21 cellular contexts compared by ENCODE assay signal in the genomic region with DNA sequence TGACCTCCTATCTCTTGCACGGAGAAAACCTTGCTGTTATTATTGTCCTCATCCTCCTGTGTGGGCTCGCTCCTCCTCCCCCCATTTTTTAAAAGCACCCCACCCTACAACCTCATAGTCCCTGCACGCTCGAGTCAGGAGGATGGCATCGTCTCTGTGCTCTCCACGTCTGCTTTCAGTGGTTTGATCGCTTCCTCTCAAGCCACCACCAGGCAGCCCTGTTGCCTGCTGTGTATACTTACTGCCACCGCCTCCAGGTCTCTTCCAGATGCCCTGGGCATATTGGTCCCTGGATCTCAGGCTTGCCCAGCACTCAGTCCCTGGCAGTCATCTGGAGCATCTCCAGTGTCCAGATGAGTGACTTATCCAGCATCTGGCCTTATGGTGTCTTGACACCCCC. TPM values are rescaled to one million over a fixed set of nuclear protein-coding genes. Genes with fewer than 3 reads are reported as not detected.
DNase-seq lines count a peak whose midpoint lies in the region; ATAC-seq, FAIRE-seq and TF ChIP-seq lines count a peak whose summit lies in the region.
"Had no signal": no experiment of that assay in that cellular context is flagged by ENCODE, and none has a peak within 500 bp of the region (broad histone marks: within the 10 kb centered on the region; RNA-seq: fewer than 3 reads in every experiment).

No MANE protein-coding gene starts in this region.

- no peak for TF ChIP-seq EP300 in A549 (IDR thresholded peaks at IDR 0.05)

- WGBS in A549 (ENCODE audit: missing lambda C conversion rate), result 93% methylated on average over 8 of the region's 8 CpGs
- WGBS in small intestine, 3 donors, result 73 to 84% (median 77%) methylated on average over 8 of the region's 8 CpGs

- no peak for FAIRE-seq in A549 (lab: Jason Lieb, UNC)
- FAIRE-seq in bronchial epithelial cell (lab: Jason Lieb, UNC), result peak; percentile 89
- no peak for FAIRE-seq in small intestine (lab: Jason Lieb, UNC)
- FAIRE-seq: GM19239, K562 had no signal

- H3K27me3 ChIP-seq in bronchial epithelial cell (ENCODE audit: control insufficient read depth, insufficient read depth, low read length), result no peaks in the 10 kb centered on the region
- no peaks in the 10 kb centered on the region for H3K27me3 ChIP-seq in small intestine (ENCODE audit: control insufficient read depth in 2 of 2, insufficient read depth in 2 of 2, low read length in 2 of 2)

- H3K4me2 ChIP-seq in A549, result peak overlapping the region; percentile 42; the same call in 2 of the 3 replicates

- TF ChIP-seq POLR2A in A549 (IDR thresholded peaks at IDR 0.05; ENCODE audit: low read length), result no peak

- H3K4me1 ChIP-seq in A549 (peaks cover 41% of the 10 kb centered on the region), small intestine (ENCODE audit: control insufficient read depth in 2 of 2, insufficient read depth in 1 of 2, low read depth in 1 of 2, low read length in 1 of 2) (peaks cover 0 to 6% of the 10 kb centered on the region in 2 donors)

- CTCF ChIA-PET in A549 (lab: Yijun Ruan, JAX), result interaction anchor here (0.9 to 3.5 kb wide), 5 partner anchors 14 to 55 kb away, joined by 3 to 10 read pairs (median 4); no protein-coding TSS in a partner anchor

- POLR2A ChIA-PET in A549 (lab: Yijun Ruan, JAX), result no interaction called here

- no peak for TF ChIP-seq RAD21 in A549 (conservative IDR thresholded peaks at IDR 0.05 in 1 of 2, IDR thresholded peaks at IDR 0.05 in 1 of 2)

- peak overlapping the region; percentile 13 to 68 for H3K27ac ChIP-seq in A549
- peak overlapping the region; percentile 67 to 87 for H3K27ac ChIP-seq in small intestine (ENCODE audit: low read depth in 1 of 2, low read length in 1 of 2)
- H3K27ac ChIP-seq: HL-60 had no signal

- DNase-seq in A549 (ENCODE audit: low read depth in 1 of 2, low spot score in 1 of 2), result no peak
- peak; percentile 42 for DNase-seq in HT-29 (ENCODE audit: low spot score)
- DNase-seq in bronchial epithelial cell (ENCODE audit: low read depth), result no peak
- DNase-seq in small intestine, result no peak
- DNase-seq in NCI-H2196 treated with DMSO at 0.1 percent for 48 hours (lab: John Stamatoyannopoulos, UW; ENCODE audit: unreplicated experiment), result no peak
- no peak for DNase-seq in NCI-H510A treated with DMSO at 0.1 percent for 48 hours (lab: John Stamatoyannopoulos, UW)
- DNase-seq: ACHN, AML-193, EL, MV-4-11, NCI-H1417, NCI-H187 treated with DMSO at 0.1 percent for 48 hours, NCI-H446, NCI-H748 treated with DMSO at 0.1 percent for 48 hours, Right ventricle myocardium superior had no signal

- ATAC-seq in A549 (peak; percentile 51; a peak in 3 of 6 replicates), HG02870 (IDR thresholded peaks at IDR 0.05; ENCODE audit: unreplicated experiment) (no peak)
- ATAC-seq: K562, SK-N-SH treated with all-trans-retinoic acid at 6 μM for 48 hours had no signal

- H3K9me3 ChIP-seq in A549, result peaks cover 18% of the 10 kb centered on the region
- no peaks in the 10 kb centered on the region for H3K9me3 ChIP-seq in small intestine (ENCODE audit: control insufficient read depth, low read depth)

- no peaks in the 10 kb centered on the region for H3K36me3 ChIP-seq in bronchial epithelial cell (ENCODE audit: control insufficient read depth, insufficient read depth, low read length)
- no peaks in the 10 kb centered on the region for H3K36me3 ChIP-seq in small intestine (ENCODE audit: control insufficient read depth in 2 of 2, insufficient read depth in 2 of 2, low read length in 2 of 2)

- H3K4me3 ChIP-seq in A549 (no peak overlapping the region), bronchial epithelial cell (ENCODE audit: low read depth, low read length) (no peak overlapping the region), small intestine (ENCODE audit: low read depth in 1 of 2, low read length in 2 of 2) (no peak overlapping the region)
- H3K4me3 ChIP-seq: K562 had no signal

- TF ChIP-seq CTCF in A549 (IDR thresholded peaks at IDR 0.05) (no peak), bronchial epithelial cell (IDR thresholded peaks at IDR 0.05; ENCODE audit: insufficient read depth, low read length, severe bottlenecking) (no peak)

TF ChIP-seq in A549, 52 proteins besides CTCF, POLR2A, EP300 and RAD21:
- TF ChIP-seq RCOR1 (IDR thresholded peaks at IDR 0.05; ENCODE audit: low read depth, low read length), result no peak

RNA-seq across cellular contexts. Expression of a gene that starts 42.1 kb away (rescaled TPM):
- polyA plus RNA-seq in A549 (2011; rRNA removed) (134 and 153 TPM in 2 replicates), A549 (2017; fragmentation: RNase III; extraction: RNeasy Plus Mini Kit Qiagen cat#74134 plus additional on column Dnase treatment) (61.4 to 69.2 TPM (median 62.7 TPM) in 3 replicates), small intestine (10 to 100 TPM; 21.7 to 83.9 (median 42.4) TPM)
- polyA plus RNA-seq in A549 (2012; cell fraction: cytosol; rRNA removed), result 37.2 and 41.9 TPM in 2 replicates
- 35.0 and 53.3 TPM in 2 replicates for polyA plus RNA-seq in A549 (2012; cell fraction: nucleus; rRNA removed)
- polyA minus RNA-seq in A549 (2011; rRNA and poly(A)+ RNA removed), result 78.7 and 82.6 TPM in 2 replicates
- total RNA-seq in HT-29 (2014; rRNA removed; shearing (Covaris generic)), result 154 and 164 TPM in 2 replicates
- 8.2 and 37.5 TPM in 2 replicates for total RNA-seq in bronchial epithelial cell
- total RNA-seq: Right ventricle myocardium superior had no signal
- polyA plus RNA-seq: CD14-positive monocyte had no signal
